Comparison of ENCODE assay signal across 19 cellular contexts in the genomic region with DNA sequence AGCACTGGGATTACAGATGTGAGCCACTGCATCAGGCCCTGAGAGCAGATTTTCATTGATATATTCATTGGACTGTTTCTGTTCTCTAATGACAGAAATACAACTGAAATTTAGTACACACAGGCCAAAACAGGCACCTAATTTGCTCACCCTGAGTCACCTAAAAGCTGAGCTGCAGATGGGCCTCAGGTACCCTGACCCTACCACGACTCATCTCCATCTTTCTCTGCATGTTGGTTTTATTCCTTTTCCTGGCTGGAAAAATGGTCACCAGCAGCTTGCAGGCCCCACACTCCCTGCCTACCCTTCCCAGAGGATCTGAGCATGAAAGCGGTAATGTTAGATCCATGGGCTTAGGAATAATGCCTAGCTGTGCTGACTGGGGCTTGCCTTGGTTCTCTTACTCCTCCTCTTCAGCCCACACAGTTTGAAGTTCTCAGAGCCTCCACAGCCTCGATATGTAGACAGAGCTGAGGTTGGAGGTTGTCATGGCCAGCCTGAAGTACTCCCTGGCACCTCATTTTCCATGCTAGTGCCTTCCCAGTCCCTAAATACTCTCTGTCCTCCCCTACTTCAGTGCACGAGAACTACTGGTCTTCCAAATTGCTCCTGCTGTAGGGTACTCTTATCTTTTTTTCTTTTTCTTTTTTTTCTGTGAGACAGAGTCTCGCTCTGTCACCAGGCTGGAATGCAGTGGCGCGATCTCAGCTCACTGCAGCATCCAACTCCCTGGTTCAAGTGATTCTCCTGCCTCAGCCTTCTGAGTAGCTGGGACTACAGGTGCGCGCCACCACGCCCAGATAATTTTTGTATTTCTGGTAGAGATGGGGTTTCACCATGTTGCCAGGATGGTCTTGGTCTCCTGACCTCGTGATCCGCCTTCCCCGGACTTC. TPM values are rescaled to one million over a fixed set of nuclear protein-coding genes. Genes with fewer than 3 reads are reported as not detected.
A peak's percentile ranks its signal among the peaks of the same experiment; 100 is the strongest.
DNase-seq lines count a peak whose midpoint lies in the region; ATAC-seq and TF ChIP-seq lines count a peak whose summit lies in the region.
"Had no signal": no experiment of that assay in that cellular context is flagged by ENCODE, and none has a peak within 500 bp of the region (broad histone marks: within the 10 kb centered on the region; RNA-seq: fewer than 3 reads in every experiment).

No MANE protein-coding gene starts in this region.

- no peaks in the 10 kb centered on the region for H3K27me3 ChIP-seq in GM23338 (ENCODE audit: insufficient read depth)
- no peaks in the 10 kb centered on the region for H3K27me3 ChIP-seq in Loucy (ENCODE audit: insufficient read depth, low read length, poor library complexity, severe bottlenecking)
- no peaks in the 10 kb centered on the region for H3K27me3 ChIP-seq in fibroblast of lung (ENCODE audit: control insufficient read depth, insufficient read depth, low read length)
- H3K27me3 ChIP-seq: esophagus muscularis mucosa had no signal

- no peaks in the 10 kb centered on the region for H3K4me1 ChIP-seq in GM23338 (ENCODE audit: insufficient read depth)
- peaks cover 44% of the 10 kb centered on the region for H3K4me1 ChIP-seq in Loucy (ENCODE audit: insufficient read depth, low read length, poor library complexity, severe bottlenecking)
- H3K4me1 ChIP-seq in fibroblast of lung (ENCODE audit: control insufficient read depth, extremely low read depth, insufficient read depth, low read length) = peaks cover 5% of the 10 kb centered on the region
- H3K4me1 ChIP-seq: esophagus muscularis mucosa had no signal

- H3K27ac Mint-ChIP-seq in GM23338 = peak overlapping the region; percentile 72; the same call in 1 of the 2 replicates
- H3K27ac Mint-ChIP-seq in neural crest cell (ENCODE audit: unreplicated experiment) = peak overlapping the region; percentile 85
- H3K27ac Mint-ChIP-seq: activated CD4-positive, alpha-beta T cell treated with anti-CD3 and anti-CD28 coated beads, Interleukin-2, amount 10 ng/mL, durations not matched to agents 24 days and 14 days had no signal

- ATAC-seq in GM23338 = no peak
- ATAC-seq in HG03108 (IDR thresholded peaks at IDR 0.05; ENCODE audit: unreplicated experiment) = no peak

- H3K9me3 Mint-ChIP-seq in GM23338 (no peaks in the 10 kb centered on the region), neural crest cell (no peaks in the 10 kb centered on the region)
- H3K9me3 Mint-ChIP-seq: activated CD4-positive, alpha-beta T cell treated with anti-CD3 and anti-CD28 coated beads, Interleukin-2, amount 10 ng/mL, durations not matched to agents 24 days and 14 days; CD4-positive, alpha-beta memory T cell had no signal

- H3K79me2 ChIP-seq in GM23338 (replicated peaks; ENCODE audit: insufficient read depth) (no peaks in the 10 kb centered on the region), Loucy (ENCODE audit: insufficient read depth, low read length) (no peaks in the 10 kb centered on the region), fibroblast of lung (ENCODE audit: control insufficient read depth, insufficient read depth, low read length) (no peaks in the 10 kb centered on the region)

- H2AFZ ChIP-seq in GM23338 (no peak overlapping the region), Loucy (ENCODE audit: low read length) (no peak overlapping the region), fibroblast of lung (ENCODE audit: low read length) (peak overlapping the region; percentile 24)

- no peak overlapping the region for H3K27ac ChIP-seq in GM23338 (ENCODE audit: low read depth)
- peak overlapping the region; percentile 0 for H3K27ac ChIP-seq in fibroblast of lung (ENCODE audit: insufficient read depth, low read length)
- H3K27ac ChIP-seq: esophagus muscularis mucosa had no signal

- peaks cover 7% of the 10 kb centered on the region for H3K36me3 Mint-ChIP-seq in GM23338 (ENCODE audit: low read depth)
- peaks cover 7% of the 10 kb centered on the region for H3K36me3 Mint-ChIP-seq in neural crest cell (ENCODE audit: low read depth)

- TF ChIP-seq CTCF in GM23338 (conservative IDR thresholded peaks at IDR 0.05; ENCODE audit: low read depth in 2 of 2) (no peak), Loucy (conservative IDR thresholded peaks at IDR 0.05; ENCODE audit: low read length) (no peak), fibroblast of lung (conservative IDR thresholded peaks at IDR 0.05 in 1 of 2, IDR thresholded peaks at IDR 0.05 in 1 of 2; ENCODE audit: low read depth in 1 of 2, low read length in 2 of 2) (no peak), neural crest cell (conservative IDR thresholded peaks at IDR 0.05) (no peak)

- intact Hi-C loops in posterior cingulate gyrus (cut with DNase I) = no loop called here

- H3K36me3 ChIP-seq in GM23338 (ENCODE audit: insufficient read depth) (no peaks in the 10 kb centered on the region), Loucy (ENCODE audit: insufficient read depth, low read length) (no peaks in the 10 kb centered on the region), fibroblast of lung (ENCODE audit: control insufficient read depth, insufficient read depth, low read length) (peaks cover 1% of the 10 kb centered on the region)

- H4K20me1 ChIP-seq in GM23338 (replicated peaks; ENCODE audit: insufficient read depth) (peaks cover 3% of the 10 kb centered on the region; the same call in 1 of the 2 replicates), Loucy (ENCODE audit: insufficient read depth, low read length, poor library complexity, severe bottlenecking) (no peaks in the 10 kb centered on the region), fibroblast of lung (ENCODE audit: control insufficient read depth, extremely low read depth, insufficient read depth, low read length) (no peaks in the 10 kb centered on the region)

- DNase-seq in GM23338 (ENCODE audit: low spot score) (no peak), fibroblast of lung (ENCODE audit: low read depth in 2 of 2) (peak; percentile 19 to 50), neural crest cell (ENCODE audit: low read depth, low spot score) (no peak), posterior cingulate gyrus (no peak), MV-4-11 (lab: John Stamatoyannopoulos, UW) (no peak)
- DNase-seq: activated CD4-positive, alpha-beta T cell treated with anti-CD3 and anti-CD28 coated beads, Interleukin-2, amount 10 ng/mL, durations not matched to agents 24 days and 14 days; activated CD8-positive, alpha-beta memory T cell treated with anti-CD3 and anti-CD28 coated beads, Interleukin-2, amount 50 U/mL, for 48 hours; activated gamma-delta T cell treated with Interleukin-2 at 50 U/mL for 16 hours; anterior cingulate cortex; CD4-positive, alpha-beta memory T cell; central memory CD4-positive, alpha-beta T cell; DMS79 treated with DMSO at 0.1 percent for 48 hours; NCI-H1417; NCI-H510A treated with DMSO at 0.1 percent for 48 hours; stimulated activated CD4-positive, alpha-beta T cell treated with anti-CD3 and anti-CD28 coated beads, Interleukin-4, amount 100 ng/mL, for 24 hours; SW 1271 had no signal

- H3F3A ChIP-seq in GM23338 (replicated peaks; ENCODE audit: low read depth) (0 out of 2 replicates have a peak, but pooled peaks cover 3% of the 10 kb centered on the region), Loucy (ENCODE audit: low read depth) (peaks cover 3% of the 10 kb centered on the region)

- H3K27me3 Mint-ChIP-seq in GM23338 (ENCODE audit: insufficient read depth, low read depth, poor library complexity) = peaks cover 9% of the 10 kb centered on the region
- H3K27me3 Mint-ChIP-seq in neural crest cell (ENCODE audit: low read depth) = no peaks in the 10 kb centered on the region
- H3K27me3 Mint-ChIP-seq: activated CD4-positive, alpha-beta T cell treated with anti-CD3 and anti-CD28 coated beads, Interleukin-2, amount 10 ng/mL, durations not matched to agents 24 days and 14 days; CD4-positive, alpha-beta memory T cell had no signal

- H3K4me3 ChIP-seq in GM23338 (no peak overlapping the region), Loucy (ENCODE audit: low read length, poor library complexity, severe bottlenecking) (no peak overlapping the region), fibroblast of lung (replicated peaks in 1 of 4; ENCODE audit: control extremely low read depth in 1 of 4, insufficient read depth in 1 of 4, low read depth in 3 of 4, low read length in 4 of 4) (no peak overlapping the region)
- H3K4me3 ChIP-seq: esophagus muscularis mucosa had no signal

- H3K9me3 ChIP-seq in Loucy (ENCODE audit: insufficient read depth, low read depth, low read length) (no peaks in the 10 kb centered on the region), fibroblast of lung (ENCODE audit: control insufficient read depth, insufficient read depth, low read depth, low read length) (no peaks in the 10 kb centered on the region)
- H3K9me3 ChIP-seq: esophagus muscularis mucosa had no signal

- H3K9ac ChIP-seq in Loucy (ENCODE audit: low read depth, low read length, poor library complexity, severe bottlenecking) (peak overlapping the region; percentile 60), fibroblast of lung (ENCODE audit: insufficient read depth, low read length) (no peak overlapping the region)

- no peak overlapping the region for H3K4me2 ChIP-seq in GM23338
- no peak overlapping the region for H3K4me2 ChIP-seq in Loucy (ENCODE audit: low read depth, low read length, poor library complexity, severe bottlenecking)
- no peak overlapping the region for H3K4me2 ChIP-seq in fibroblast of lung (ENCODE audit: extremely low read depth, insufficient read depth, low read length)

- peaks cover 5% of the 10 kb centered on the region for H3K4me1 Mint-ChIP-seq in GM23338
- peaks cover 9% of the 10 kb centered on the region for H3K4me1 Mint-ChIP-seq in neural crest cell

- H3K9me2 ChIP-seq in GM23338 (ENCODE audit: insufficient read depth) = no peaks in the 10 kb centered on the region
- H3K9me2 ChIP-seq in Loucy (replicated peaks; ENCODE audit: low read depth, low read length) = no peaks in the 10 kb centered on the region

- H3K4me3 Mint-ChIP-seq in GM23338 = no peak overlapping the region
- H3K4me3 Mint-ChIP-seq in neural crest cell = no peak overlapping the region
- H3K4me3 Mint-ChIP-seq: activated CD4-positive, alpha-beta T cell treated with anti-CD3 and anti-CD28 coated beads, Interleukin-2, amount 10 ng/mL, durations not matched to agents 24 days and 14 days; CD4-positive, alpha-beta memory T cell had no signal

TF ChIP-seq in GM23338, 12 proteins besides CTCF, POLR2A, EP300 and RAD21 (continues in another document):
- TF ChIP-seq POLR2AphosphoS5 (IDR thresholded peaks at IDR 0.05; ENCODE audit: low read depth) = no peak
- no peak for TF ChIP-seq NANOG (IDR thresholded peaks at IDR 0.05; ENCODE audit: borderline replicate concordance)

RNA-seq across cellular contexts. Expression of gene CENPV, which starts 51.1 kb away (rescaled TPM):
- total RNA-seq in GM23338 (2014; rRNA removed; shearing (Covaris generic)) = 300 and 312 TPM in 2 replicates
- polyA plus RNA-seq in GM23338 (2016; fragmentation: Nextera tagmentation; extraction: Ambion mirVana) (139 and 149 TPM in 2 replicates), fibroblast of lung (25.1 and 43.7 TPM in 2 replicates)
- total RNA-seq in fibroblast of lung (9.2 and 9.8 TPM in 2 replicates), neural crest cell (488 and 489 TPM in 2 replicates)
- polyA plus RNA-seq in fibroblast of lung (2012) = 20.9 and 34.3 TPM in 2 replicates
- 4.5 and 41.7 TPM in 2 replicates for polyA minus RNA-seq in fibroblast of lung (ENCODE audit: low replicate concordance)

Comparison
In these comparisons a context has a peak if more than half of its experiments do, and no peak if none do; other contexts are left out.
1. DNase-seq: peak in fibroblast of lung (2 of 2); none in GM23338 (single experiment), neural crest cell (single experiment), posterior cingulate gyrus (0 of 10) and MV-4-11 (single experiment).
2. RNA of gene CENPV, which starts 51.1 kb away (total RNA-seq): 488 to 489 TPM in neural crest cell and 300 to 312 TPM in GM23338; 9.2 to 9.8 TPM in fibroblast of lung; every median in the first group is over 10 times any median in the second.